Comparison of ENCODE assay signal across 27 cellular contexts in genomic region chr20:63452341-63453028, GRCh38. TPM values are rescaled to one million over a fixed set of nuclear protein-coding genes. Genes with fewer than 3 reads are reported as not detected.
"Had no signal": no experiment of that assay in that cellular context is flagged by ENCODE, and none has a peak within 500 bp of the region (broad histone marks: within the 10 kb centered on the region; RNA-seq: fewer than 3 reads in every experiment).

No MANE protein-coding gene starts in this region.

- ATAC-seq: activated T-cell treated with anti-CD3 and anti-CD28 coated beads, Interleukin-2, amount 50 U/mL, for 72 hours had no signal

- H3K27me3 ChIP-seq: ascending aorta had no signal

- DNase-seq: activated CD4-positive, CD25-positive, alpha-beta regulatory T cell; activated naive CD4-positive, alpha-beta T cell; activated T-cell treated with anti-CD3 and anti-CD28 coated beads for 4 hours; activated T-cell treated with anti-CD3 and anti-CD28 coated beads, Interleukin-2, amount 50 U/mL, for 72 hours; brain microvascular endothelial cell; esophagus squamous epithelium; foreskin melanocyte; left ventricle myocardium inferior; mesendoderm; natural killer cell; retina; sigmoid colon; stimulated activated CD4-positive, alpha-beta T cell treated with anti-CD3 and anti-CD28 coated beads, Interleukin-1b, Interleukin-23, amount 100 ng/mL, for 48 hours; stimulated activated CD4-positive, alpha-beta T cell treated with anti-CD3 and anti-CD28 coated beads, Interleukin-4, amount 100 ng/mL, for 4 hours; stimulated activated naive B cell treated with anti-CD40 and anti-IgM and Interleukin-4, amounts not matched to agents 10 μg/mL and 1 μg/mL and 100 μg/mL, for 72 hours; stomach; tibial artery; upper lobe of right lung had no signal

- H3K4me1 ChIP-seq: prostate gland had no signal

- H3K36me3 Mint-ChIP-seq: activated naive CD8-positive, alpha-beta T cell; natural killer cell; stimulated activated naive B cell treated with anti-CD40 and anti-IgM and Interleukin-4, amounts not matched to agents 10 μg/mL and 1 μg/mL and 100 μg/mL, for 72 hours had no signal

- H3K4me3 ChIP-seq: ascending aorta, esophagus squamous epithelium, lung, prostate gland, sigmoid colon, smooth muscle cell, stomach, tibial artery, upper lobe of right lung had no signal

- H3K27ac ChIP-seq: ascending aorta, brain microvascular endothelial cell, esophagus squamous epithelium, prostate gland, sigmoid colon, stomach, tibial artery, upper lobe of right lung had no signal

- H3K4me3 Mint-ChIP-seq: activated CD4-positive, alpha-beta T cell treated with anti-CD3 and anti-CD28 coated beads for 36 hours; activated naive CD8-positive, alpha-beta T cell; activated T-cell treated with anti-CD3 and anti-CD28 coated beads, Interleukin-2, amount 50 U/mL, for 72 hours; natural killer cell; stimulated activated naive B cell treated with anti-CD40 and anti-IgM and Interleukin-4, amounts not matched to agents 10 μg/mL and 1 μg/mL and 100 μg/mL, for 72 hours had no signal

- H3K9me3 ChIP-seq: ascending aorta, esophagus squamous epithelium, left ventricle myocardium inferior, prostate gland, sigmoid colon, stomach, tibial artery, upper lobe of right lung had no signal

- H3K27ac Mint-ChIP-seq: activated CD4-positive, alpha-beta T cell treated with anti-CD3 and anti-CD28 coated beads for 36 hours; activated naive CD8-positive, alpha-beta T cell; activated T-cell treated with anti-CD3 and anti-CD28 coated beads, Interleukin-2, amount 50 U/mL, for 72 hours; natural killer cell; stimulated activated naive B cell treated with anti-CD40 and anti-IgM and Interleukin-4, amounts not matched to agents 10 μg/mL and 1 μg/mL and 100 μg/mL, for 72 hours had no signal

- H3K9me3 Mint-ChIP-seq: activated T-cell treated with anti-CD3 and anti-CD28 coated beads, Interleukin-2, amount 50 U/mL, for 72 hours; natural killer cell; stimulated activated naive B cell treated with anti-CD40 and anti-IgM and Interleukin-4, amounts not matched to agents 10 μg/mL and 1 μg/mL and 100 μg/mL, for 72 hours had no signal

- H3K36me3 ChIP-seq: ascending aorta, brain microvascular endothelial cell, esophagus squamous epithelium, left ventricle myocardium inferior, prostate gland, sigmoid colon, stomach, tibial artery, upper lobe of right lung had no signal

RNA-seq across cellular contexts. Expression of gene KCNQ2, which starts 20.0 kb away (rescaled TPM):
- total RNA-seq: activated CD4-positive, alpha-beta T cell treated with anti-CD3 and anti-CD28 coated beads for 36 hours; ascending aorta; chondrocyte; esophagus squamous epithelium; glomerular endothelial cell; natural killer cell; osteocyte; upper lobe of right lung had no signal
